Comparison of ENCODE assay signal across 13 cellular contexts in the genomic region with DNA sequence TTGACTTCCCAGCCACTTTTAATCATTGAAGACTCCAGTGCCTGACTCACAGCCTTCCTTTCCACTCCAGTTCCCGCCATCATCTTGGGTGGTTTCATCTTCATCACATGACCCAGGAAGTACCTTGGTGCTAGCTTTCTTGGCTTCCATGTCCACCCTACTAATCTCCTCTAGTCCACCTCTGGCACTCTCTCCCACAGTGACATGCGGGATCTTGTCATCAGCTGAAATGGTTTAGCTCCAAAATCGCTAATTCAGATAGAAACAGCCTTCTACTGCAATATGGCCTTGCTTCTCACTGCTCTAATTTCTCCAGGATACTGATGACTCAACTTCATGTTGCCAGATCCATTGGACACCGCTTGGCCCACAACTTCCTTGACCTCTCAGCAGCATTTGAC. TPM values are rescaled to one million over a fixed set of nuclear protein-coding genes. Genes with fewer than 3 reads are reported as not detected.
DNase-seq lines count a peak whose midpoint lies in the region; TF ChIP-seq lines count a peak whose summit lies in the region.
"Had no signal": no experiment of that assay in that cellular context is flagged by ENCODE, and none has a peak within 500 bp of the region (broad histone marks: within the 10 kb centered on the region; RNA-seq: fewer than 3 reads in every experiment).

No MANE protein-coding gene starts in this region.

- H2AFZ ChIP-seq in smooth muscle cell (ENCODE audit: low read depth): no peak overlapping the region

- H4K20me1 ChIP-seq in smooth muscle cell (ENCODE audit: low read depth): peaks cover 99% of the 10 kb centered on the region

- H3K36me3 ChIP-seq in adrenal gland (replicated peaks in 1 of 2) (no peaks in the 10 kb centered on the region), smooth muscle cell (ENCODE audit: low read depth) (no peaks in the 10 kb centered on the region)

- peak overlapping the region in 4 of 5 donors; percentile 17 to 56 (median 45) for H3K27ac ChIP-seq in adrenal gland
- H3K27ac ChIP-seq in smooth muscle cell (ENCODE audit: low read depth): no peak overlapping the region
- H3K27ac ChIP-seq: epithelial cell of prostate had no signal

- POLR2A ChIA-PET in HEK293T (lab: Yijun Ruan, JAX): interaction anchor here (1.2 kb wide), 1 partner anchor 59 kb away, joined by 3 read pairs; no protein-coding TSS in a partner anchor

- CTCF ChIA-PET in HEK293T (lab: Yijun Ruan, JAX): no interaction called here

- H3K27me3 ChIP-seq in adrenal gland (no peaks in the 10 kb centered on the region), smooth muscle cell (ENCODE audit: low read depth) (no peaks in the 10 kb centered on the region)

- H3K4me3 ChIP-seq in adrenal gland (no peak overlapping the region), fibroblast of villous mesenchyme (ENCODE audit: low read depth, low read length) (no peak overlapping the region), smooth muscle cell (no peak overlapping the region)

- H3K4me2 ChIP-seq in smooth muscle cell: no peak overlapping the region

- WGBS in adrenal gland, 4 donors: 33 to 60% (median 47%) methylated on average over 4 of the region's 4 CpGs
- 94% methylated on average over 4 of the region's 4 CpGs for WGBS in smooth muscle cell (ENCODE audit: low lambda C conversion rate)

- DNase-seq in NOMO-1 treated with DMSO at 0.1 percent for 48 hours (lab: John Stamatoyannopoulos, UW; ENCODE audit: unreplicated experiment) (peak; percentile 16), NOMO-1 treated with dmso at 0.1 percent for 144 hours (lab: John Stamatoyannopoulos, UW; ENCODE audit: unreplicated experiment) (no peak), adrenal gland (peak; percentile 49 to 76 (median 66)), fibroblast of villous mesenchyme (ENCODE audit: low read depth) (peak; percentile 40), superior temporal gyrus (ENCODE audit: extremely low spot score) (peak; percentile 9), HEK293T (ENCODE audit: extremely low spot score) (no peak), smooth muscle cell (lab: John Stamatoyannopoulos, UW; ENCODE audit: unreplicated experiment) (no peak), SKM-1 treated with dmso at 0.1 percent for 144 hours (lab: John Stamatoyannopoulos, UW; ENCODE audit: unreplicated experiment) (no peak)
- DNase-seq: NCI-H1048, NCI-H82, T-helper 2 cell, trophoblast cell had no signal

- TF ChIP-seq CTCF in adrenal gland (IDR thresholded peaks at IDR 0.05) (no peak), fibroblast of villous mesenchyme (IDR thresholded peaks at IDR 0.05; ENCODE audit: insufficient read depth, low read depth, low read length) (no peak), smooth muscle cell (IDR thresholded peaks at IDR 0.05; ENCODE audit: borderline replicate concordance, insufficient read depth, poor library complexity, severe bottlenecking) (no peak)

- peaks cover 30 to 62% of the 10 kb centered on the region in 2 donors for H3K4me1 ChIP-seq in adrenal gland (replicated peaks in 1 of 2)
- peaks cover 5% of the 10 kb centered on the region for H3K4me1 ChIP-seq in smooth muscle cell (ENCODE audit: low read depth)

- H3K79me2 ChIP-seq in smooth muscle cell (ENCODE audit: low read depth): peaks cover 94% of the 10 kb centered on the region

- H3K9me3 ChIP-seq in adrenal gland (replicated peaks in 1 of 3) (no peaks in the 10 kb centered on the region), smooth muscle cell (replicated peaks; ENCODE audit: low read depth) (no peaks in the 10 kb centered on the region)

- no peaks in the 10 kb centered on the region for H3F3A ChIP-seq in smooth muscle cell (ENCODE audit: low read depth)

- no peak for TF ChIP-seq POLR2A in adrenal gland (IDR thresholded peaks at IDR 0.05)

- intact Hi-C loops in adrenal gland (cut with DNase I): no loop called here

- no peak overlapping the region for H3K9ac ChIP-seq in smooth muscle cell (ENCODE audit: low read depth)

TF ChIP-seq in HEK293T, 16 proteins besides CTCF, POLR2A, EP300 and RAD21:
- no peak for TF ChIP-seq SUZ12 (IDR thresholded peaks at IDR 0.05)
TF ChIP-seq in HEK293T: peak in this region for 0.

RNA-seq across cellular contexts. Expression of a gene that starts 24.5 kb away (rescaled TPM):
- total RNA-seq in adrenal gland: 10 to 100 TPM; 13.1 to 55.9 (median 48.1) TPM
- 10 to 100 TPM; 21.5 to 46.1 (median 26.0) TPM for polyA plus RNA-seq in adrenal gland
- 14.7 and 15.1 TPM in 2 replicates for total RNA-seq in fibroblast of villous mesenchyme
- total RNA-seq in smooth muscle cell: 12.0 and 22.8 TPM in 2 replicates
- polyA plus RNA-seq in smooth muscle cell: 19.4 and 20.4 TPM in 2 replicates

Comparison
In these comparisons a context has a peak if more than half of its experiments do, and no peak if none do; other contexts are left out.
1. DNase-seq: peak in NOMO-1 treated with DMSO at 0.1 percent for 48 hours (single experiment), adrenal gland (7 of 7), fibroblast of villous mesenchyme (single experiment) and superior temporal gyrus (single experiment); none in NOMO-1 treated with dmso at 0.1 percent for 144 hours (single experiment), HEK293T (single experiment), smooth muscle cell (single experiment) and SKM-1 treated with dmso at 0.1 percent for 144 hours (single experiment).